15 cellular contexts compared by ENCODE assay signal in genomic region chr13:99224019-99224418, GRCh38. TPM values are rescaled to one million over a fixed set of nuclear protein-coding genes. Genes with fewer than 3 reads are reported as not detected.
A peak's percentile ranks its signal among the peaks of the same experiment; 100 is the strongest.
DNase-seq lines count a peak whose midpoint lies in the region; ATAC-seq and TF ChIP-seq lines count a peak whose summit lies in the region.
"Had no signal": no experiment of that assay in that cellular context is flagged by ENCODE, and none has a peak within 500 bp of the region (broad histone marks: within the 10 kb centered on the region; RNA-seq: fewer than 3 reads in every experiment).

No MANE protein-coding gene starts in this region.

- peaks cover 86% of the 10 kb centered on the region for H3K4me1 Mint-ChIP-seq in activated CD8-positive, alpha-beta memory T cell treated with anti-CD3 and anti-CD28 coated beads, Interleukin-2, amount 10 ng/mL, durations not matched to agents 7 days and 5 days
- peaks cover 87% of the 10 kb centered on the region for H3K4me1 Mint-ChIP-seq in activated CD8-positive, alpha-beta T cell treated with anti-CD3 and anti-CD28 coated beads, Interleukin-2, amount 10 ng/mL, durations not matched to agents 7 days and 5 days (ENCODE audit: low read depth)

- no peak for TF ChIP-seq CTCF in psoas muscle (IDR thresholded peaks at IDR 0.05)
- no peak for TF ChIP-seq CTCF in A673 (conservative IDR thresholded peaks at IDR 0.05; ENCODE audit: low read depth, low read length)

- intact Hi-C loops in psoas muscle (cut with DNase I), result no loop called here
- intact Hi-C loops in A673 (cut with micrococcal nuclease; ENCODE audit: unreplicated experiment), result no loop called here

- peak overlapping the region; percentile 71 for H3K27ac Mint-ChIP-seq in activated CD8-positive, alpha-beta memory T cell treated with anti-CD3 and anti-CD28 coated beads, Interleukin-2, amount 10 ng/mL, durations not matched to agents 7 days and 5 days
- no peak overlapping the region for H3K27ac Mint-ChIP-seq in activated CD8-positive, alpha-beta T cell treated with anti-CD3 and anti-CD28 coated beads, Interleukin-2, amount 10 ng/mL, durations not matched to agents 7 days and 5 days

- H3K27me3 ChIP-seq in psoas muscle (ENCODE audit: insufficient read depth in 3 of 3, low read length in 2 of 3) (no peaks in the 10 kb centered on the region), A673 (replicated peaks; ENCODE audit: insufficient read depth, low read depth, low read length, poor library complexity) (no peaks in the 10 kb centered on the region)
- H3K27me3 ChIP-seq: Peyer's patch had no signal

- H3K4me1 ChIP-seq in psoas muscle (peaks cover 71% of the 10 kb centered on the region), A673 (ENCODE audit: insufficient read depth, low read length, poor library complexity, severe bottlenecking) (peaks cover 4% of the 10 kb centered on the region)

- CTCF ChIA-PET in activated CD8-positive, alpha-beta memory T cell treated with anti-CD3 and anti-CD28 coated beads, Interleukin-2, amount 10 ng/mL, durations not matched to agents 7 days and 5 days (lab: Charles Lee), result interaction anchor here (1.2 to 1.3 kb wide), 2 partner anchors 45 to 213 kb away, joined by 4 to 6 read pairs; no protein-coding TSS in a partner anchor
- CTCF ChIA-PET in activated CD8-positive, alpha-beta T cell treated with anti-CD3 and anti-CD28 coated beads, Interleukin-2, amount 10 ng/mL, durations not matched to agents 7 days and 5 days (lab: Charles Lee), result interaction anchor here (0.9 to 1.4 kb wide), 6 partner anchors 15 to 48 kb away, joined by 3 to 5 read pairs (median 3); partner anchors contain the start of gene GPR18
- CTCF ChIA-PET in A673 (lab: Charles Lee), result interaction anchor here (0.5 kb wide), 1 partner anchor 9 kb away, joined by 4 read pairs; no protein-coding TSS in a partner anchor

- no TSS peak for BruUV-seq in A673 (replicated peaks; lab: Mats Ljungman, UMichigan)

- no peak for ATAC-seq in activated CD8-positive, alpha-beta memory T cell treated with anti-CD3 and anti-CD28 coated beads, Interleukin-2, amount 10 ng/mL, durations not matched to agents 7 days and 5 days
- no peak for ATAC-seq in activated CD8-positive, alpha-beta T cell treated with anti-CD3 and anti-CD28 coated beads, Interleukin-2, amount 10 ng/mL, durations not matched to agents 7 days and 5 days
- no peak for ATAC-seq in psoas muscle
- ATAC-seq in HG02610 (IDR thresholded peaks at IDR 0.05; ENCODE audit: unreplicated experiment), result no peak
- ATAC-seq: A549 had no signal

- H3K27me3 Mint-ChIP-seq in activated CD8-positive, alpha-beta memory T cell treated with anti-CD3 and anti-CD28 coated beads, Interleukin-2, amount 10 ng/mL, durations not matched to agents 7 days and 5 days, result no peaks in the 10 kb centered on the region
- no peaks in the 10 kb centered on the region for H3K27me3 Mint-ChIP-seq in activated CD8-positive, alpha-beta T cell treated with anti-CD3 and anti-CD28 coated beads, Interleukin-2, amount 10 ng/mL, durations not matched to agents 7 days and 5 days (ENCODE audit: low read depth)

- WGBS in psoas muscle, 3 donors, result 55 to 83% (median 76%) methylated on average over 2 of the region's 2 CpGs

- no peaks in the 10 kb centered on the region for H3K9me3 Mint-ChIP-seq in activated CD8-positive, alpha-beta memory T cell treated with anti-CD3 and anti-CD28 coated beads, Interleukin-2, amount 10 ng/mL, durations not matched to agents 7 days and 5 days (ENCODE audit: low read depth)
- H3K9me3 Mint-ChIP-seq in activated CD8-positive, alpha-beta T cell treated with anti-CD3 and anti-CD28 coated beads, Interleukin-2, amount 10 ng/mL, durations not matched to agents 7 days and 5 days (ENCODE audit: insufficient read depth), result no peaks in the 10 kb centered on the region

- POLR2A ChIA-PET in activated CD8-positive, alpha-beta T cell treated with anti-CD3 and anti-CD28 coated beads, Interleukin-2, amount 10 ng/mL, durations not matched to agents 7 days and 5 days (lab: Charles Lee), result interaction anchor here (0.8 to 3.9 kb wide), 2 partner anchors 23 to 34 kb away, joined by 3 to 17 read pairs; partner anchors contain the start of genes GPR18 and UBAC2
- POLR2A ChIA-PET in A673 (lab: Charles Lee; ENCODE audit: low non-redundant PET), result no interaction called here

- H3K9me3 ChIP-seq in psoas muscle (no peaks in the 10 kb centered on the region), A673 (ENCODE audit: low read depth, low read length, poor library complexity, severe bottlenecking) (peaks cover 8% of the 10 kb centered on the region)
- H3K9me3 ChIP-seq: A549, Peyer's patch had no signal

- no peak for DNase-seq in activated CD8-positive, alpha-beta memory T cell treated with anti-CD3 and anti-CD28 coated beads, Interleukin-2, amount 10 ng/mL, durations not matched to agents 7 days and 5 days
- DNase-seq in activated CD8-positive, alpha-beta memory T cell treated with anti-CD3 and anti-CD28 coated beads for 24 hours, result no peak
- DNase-seq in NAMALWA (ENCODE audit: low spot score) (peak; percentile 55), psoas muscle (no peak), A673 (ENCODE audit: low spot score) (no peak), cerebellar nuclear complex (lab: John Stamatoyannopoulos, UW) (no peak)
- no peak for DNase-seq in activated CD8-positive, alpha-beta T cell treated with anti-CD3 and anti-CD28 coated beads, Interleukin-2, amount 10 ng/mL, durations not matched to agents 7 days and 5 days
- DNase-seq: activated CD4-positive, alpha-beta T cell treated with anti-CD3 and anti-CD28 coated beads for 1 hour; activated effector memory CD4-positive, alpha-beta T cell treated with anti-CD3 and anti-CD28 coated beads, Interleukin-2, amount 50 U/mL, for 16 hours; Calu3; foreskin melanocyte; NCI-H446; Peyer's patch had no signal

- peak overlapping the region; percentile 77 for H3K27ac ChIP-seq in psoas muscle
- H3K27ac ChIP-seq in A673 (ENCODE audit: low read depth, low read length, poor library complexity, severe bottlenecking), result no peak overlapping the region
- H3K27ac ChIP-seq: A549, Peyer's patch had no signal

- H3K36me3 ChIP-seq in psoas muscle (ENCODE audit: insufficient read depth in 1 of 2, low read depth in 1 of 2), result no peaks in the 10 kb centered on the region
- no peaks in the 10 kb centered on the region for H3K36me3 ChIP-seq in A673 (ENCODE audit: insufficient read depth, low read length, poor library complexity, severe bottlenecking)
- H3K36me3 ChIP-seq: Peyer's patch had no signal

- H3K4me3 ChIP-seq in psoas muscle (no peak overlapping the region), A673 (ENCODE audit: low read depth, low read length, poor library complexity, severe bottlenecking) (no peak overlapping the region)
- H3K4me3 ChIP-seq: A549, Peyer's patch had no signal

- peaks cover 38% of the 10 kb centered on the region for H3K36me3 Mint-ChIP-seq in activated CD8-positive, alpha-beta memory T cell treated with anti-CD3 and anti-CD28 coated beads, Interleukin-2, amount 10 ng/mL, durations not matched to agents 7 days and 5 days
- H3K36me3 Mint-ChIP-seq in activated CD8-positive, alpha-beta T cell treated with anti-CD3 and anti-CD28 coated beads, Interleukin-2, amount 10 ng/mL, durations not matched to agents 7 days and 5 days (ENCODE audit: low read depth), result peaks cover 56% of the 10 kb centered on the region

- peak overlapping the region; percentile 14 for H3K4me3 Mint-ChIP-seq in activated CD8-positive, alpha-beta memory T cell treated with anti-CD3 and anti-CD28 coated beads, Interleukin-2, amount 10 ng/mL, durations not matched to agents 7 days and 5 days
- peak overlapping the region; percentile 1 for H3K4me3 Mint-ChIP-seq in activated CD8-positive, alpha-beta T cell treated with anti-CD3 and anti-CD28 coated beads, Interleukin-2, amount 10 ng/mL, durations not matched to agents 7 days and 5 days

RNA-seq across cellular contexts. Expression of gene UBAC2, which starts 23.4 kb away (rescaled TPM):
- 10 to 100 TPM; 52.8 to 60.8 TPM for total RNA-seq in activated CD8-positive, alpha-beta memory T cell treated with anti-CD3 and anti-CD28 coated beads, Interleukin-2, amount 10 ng/mL, durations not matched to agents 7 days and 5 days
- 10 to 100 TPM; 67.4 to 71.2 TPM for total RNA-seq in activated CD8-positive, alpha-beta T cell treated with anti-CD3 and anti-CD28 coated beads, Interleukin-2, amount 10 ng/mL, durations not matched to agents 7 days and 5 days
- total RNA-seq in psoas muscle (10 to 100 TPM; 65.1 to 79.2 (median 71.0) TPM), A673 (2021) (45.8 and 46.2 TPM in 2 replicates)
- polyA plus RNA-seq in psoas muscle, result 10 to 100 TPM; 54.1 to 97.1 (median 71.7) TPM

RNA-seq across cellular contexts. Expression of gene GPR18, which starts 34.2 kb away (rescaled TPM):
- 10 to 100 TPM; 11.1 to 13.1 TPM for total RNA-seq in activated CD8-positive, alpha-beta memory T cell treated with anti-CD3 and anti-CD28 coated beads, Interleukin-2, amount 10 ng/mL, durations not matched to agents 7 days and 5 days
- total RNA-seq in activated CD8-positive, alpha-beta T cell treated with anti-CD3 and anti-CD28 coated beads, Interleukin-2, amount 10 ng/mL, durations not matched to agents 7 days and 5 days, result 10 to 100 TPM; 16.2 to 16.6 TPM
- total RNA-seq in psoas muscle (under 1 TPM in 1 of 4 donors, not detected in 3; 0.27 TPM), A673 (2021) (not detected in 2 replicates)
- polyA plus RNA-seq in psoas muscle, result under 1 TPM in 1 of 3 donors, not detected in 2; 0.01 TPM
- total RNA-seq: Calu3 had no signal
- polyA plus RNA-seq: A549 had no signal

Comparison
In these comparisons a context has a peak if more than half of its experiments do, and no peak if none do; other contexts are left out.
1. RNA of gene GPR18, which starts 34.2 kb away (total RNA-seq): 16.2 to 16.6 TPM in activated CD8-positive, alpha-beta T cell treated with anti-CD3 and anti-CD28 coated beads, Interleukin-2, amount 10 ng/mL, durations not matched to agents 7 days and 5 days and 11.1 to 13.1 TPM in activated CD8-positive, alpha-beta memory T cell treated with anti-CD3 and anti-CD28 coated beads, Interleukin-2, amount 10 ng/mL, durations not matched to agents 7 days and 5 days; 0.27 TPM in psoas muscle and not detected in A673; every median in the first group is over 4 times any median in the second.